ENCODE assay signal across 21 cellular contexts in the genomic region with DNA sequence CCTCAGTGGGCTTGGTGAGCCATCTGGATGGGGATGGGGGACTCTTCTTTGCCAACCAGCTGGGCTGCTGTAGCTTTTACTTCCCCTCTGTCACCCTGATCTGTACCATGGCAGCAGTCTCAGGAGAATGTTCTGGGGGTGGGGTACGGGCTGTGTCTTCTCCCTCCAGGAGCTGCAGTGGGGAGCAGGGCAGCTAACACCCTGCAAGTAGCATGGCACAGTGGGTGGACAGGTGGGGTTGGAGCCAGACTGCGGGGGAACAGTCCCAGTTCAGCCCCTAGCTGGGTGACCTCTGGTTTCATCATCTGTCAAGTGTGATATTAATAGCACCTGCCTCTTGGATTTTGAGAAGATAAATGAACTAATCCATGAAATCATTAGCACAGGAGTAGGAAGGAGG. TPM values are rescaled to one million over a fixed set of nuclear protein-coding genes. Genes with fewer than 3 reads are reported as not detected.
DNase-seq lines count a peak whose midpoint lies in the region; ATAC-seq and TF ChIP-seq lines count a peak whose summit lies in the region.
"Had no signal": no experiment of that assay in that cellular context is flagged by ENCODE, and none has a peak within 500 bp of the region (broad histone marks: within the 10 kb centered on the region; RNA-seq: fewer than 3 reads in every experiment).

No MANE protein-coding gene starts in this region.

- ATAC-seq in gastroesophageal sphincter (no peak), HG03025 (IDR thresholded peaks at IDR 0.05; ENCODE audit: low FRiP score, unreplicated experiment) (no peak)
- ATAC-seq: GM12878, T-cell had no signal

- DNase-seq in NCI-H1694 treated with DMSO at 0.1 percent for 48 hours (lab: John Stamatoyannopoulos, UW) = peak; percentile 31
- peak; percentile 62 for DNase-seq in WERI-Rb-1
- DNase-seq in tibial nerve (ENCODE audit: low spot score in 2 of 2) = no peak
- no peak for DNase-seq in SK-N-DZ (ENCODE audit: low spot score)
- no peak for DNase-seq in HuH-7.5 (ENCODE audit: low spot score)
- DNase-seq: Caco-2; CD4-positive, alpha-beta memory T cell; DND-41; GOT3; HCEC 1CT; NCI-H187; NCI-H2107; NCI-H2227 treated with DMSO at 0.1 percent for 48 hours; NCI-H510A; NCI-H774; Peyer's patch; T-cell had no signal

- H3K27me3 ChIP-seq in WERI-Rb-1 (ENCODE audit: insufficient read depth, low read depth, severe bottlenecking) (no peaks in the 10 kb centered on the region), gastroesophageal sphincter (no peaks in the 10 kb centered on the region), tibial nerve (no peaks in the 10 kb centered on the region)
- H3K27me3 ChIP-seq: Peyer's patch had no signal

- no peak overlapping the region for H3K4me3 ChIP-seq in WERI-Rb-1 (ENCODE audit: low read depth, low read length)
- H3K4me3 ChIP-seq in gastroesophageal sphincter = no peak overlapping the region
- peak overlapping the region in 1 of 4 donors; percentile 39 for H3K4me3 ChIP-seq in tibial nerve
- H3K4me3 ChIP-seq: GM12878, Peyer's patch had no signal

- H3K4me1 ChIP-seq in gastroesophageal sphincter (peaks cover 0 to 81% (median 28%) of the 10 kb centered on the region in 3 donors), tibial nerve (peaks cover 0 to 30% (median 4%) of the 10 kb centered on the region in 4 donors)
- H3K4me1 ChIP-seq: Caco-2 had no signal

- no peak for TF ChIP-seq POLR2A in gastroesophageal sphincter (IDR thresholded peaks at IDR 0.05)
- no peak for TF ChIP-seq POLR2A in tibial nerve (IDR thresholded peaks at IDR 0.05)

- peaks cover 12% of the 10 kb centered on the region; the same call in 1 of the 2 replicates for H3K36me3 ChIP-seq in WERI-Rb-1
- H3K36me3 ChIP-seq in gastroesophageal sphincter = no peaks in the 10 kb centered on the region
- no peaks in the 10 kb centered on the region for H3K36me3 ChIP-seq in tibial nerve
- H3K36me3 ChIP-seq: Peyer's patch had no signal

- no peak for TF ChIP-seq EP300 in gastroesophageal sphincter (IDR thresholded peaks at IDR 0.05)
- TF ChIP-seq EP300 in tibial nerve (IDR thresholded peaks at IDR 0.05) = no peak

- peak overlapping the region; percentile 38 for H3K27ac ChIP-seq in WERI-Rb-1
- H3K27ac ChIP-seq in gastroesophageal sphincter = peak overlapping the region in 3 of 4 donors; percentile 34 to 70 (median 53)
- peak overlapping the region; percentile 17 to 74 (median 59) for H3K27ac ChIP-seq in tibial nerve

- TF ChIP-seq CTCF in WERI-Rb-1 (IDR thresholded peaks at IDR 0.05; ENCODE audit: low read depth, low read length) (no peak), gastroesophageal sphincter (IDR thresholded peaks at IDR 0.05) (no peak), tibial nerve (IDR thresholded peaks at IDR 0.05) (no peak)

- WGBS in gastroesophageal sphincter (ENCODE audit: low coverage in 1 of 2), 2 donors = 60 to 100% methylated on average over 1 of the region's 2 CpGs
- 89% methylated on average over 2 of the region's 2 CpGs; no CpG with 5 or more reads in 1 of the 2 donors for WGBS in tibial nerve, 2 donors

- no peaks in the 10 kb centered on the region for H3K9me3 ChIP-seq in WERI-Rb-1 (ENCODE audit: severe bottlenecking)
- H3K9me3 ChIP-seq in gastroesophageal sphincter = no peaks in the 10 kb centered on the region
- H3K9me3 ChIP-seq in tibial nerve = no peaks in the 10 kb centered on the region
- H3K9me3 ChIP-seq: Caco-2, Peyer's patch had no signal

RNA-seq across cellular contexts. Expression of gene NFASC, which starts 3.1 kb away (rescaled TPM):
- 100 to 1,000 TPM in 1 of 4 donors, 10 to 100 TPM in 3; 39.0 to 121 (median 54.5) TPM for total RNA-seq in gastroesophageal sphincter
- 100 to 1,000 TPM in 1 of 4 donors, 10 to 100 TPM in 3; 69.9 to 112 (median 94.0) TPM for total RNA-seq in tibial nerve
- 5.3 and 6.6 TPM in 2 replicates for polyA plus RNA-seq in SK-N-DZ (2014; cell fraction: cytosol; rRNA removed)
- 8.4 and 13.4 TPM in 2 replicates for polyA plus RNA-seq in SK-N-DZ (2014; cell fraction: nucleus; rRNA removed)
- total RNA-seq: CD4-positive, alpha-beta memory T cell; OCI-LY7 had no signal
- polyA plus RNA-seq: CD4-positive, alpha-beta memory T cell had no signal

Comparison
In these comparisons a context has a peak if more than half of its experiments do, and no peak if none do; other contexts are left out.
1. DNase-seq: peak in NCI-H1694 treated with DMSO at 0.1 percent for 48 hours (single experiment) and WERI-Rb-1 (single experiment); none in tibial nerve (0 of 2), SK-N-DZ (single experiment) and HuH-7.5 (single experiment).
2. Peak in every context shown above with its lines, with median percentiles within 50 percentile points of each other: H3K27ac ChIP-seq.